ENCODE assay signal across 19 cellular contexts in the genomic region with DNA sequence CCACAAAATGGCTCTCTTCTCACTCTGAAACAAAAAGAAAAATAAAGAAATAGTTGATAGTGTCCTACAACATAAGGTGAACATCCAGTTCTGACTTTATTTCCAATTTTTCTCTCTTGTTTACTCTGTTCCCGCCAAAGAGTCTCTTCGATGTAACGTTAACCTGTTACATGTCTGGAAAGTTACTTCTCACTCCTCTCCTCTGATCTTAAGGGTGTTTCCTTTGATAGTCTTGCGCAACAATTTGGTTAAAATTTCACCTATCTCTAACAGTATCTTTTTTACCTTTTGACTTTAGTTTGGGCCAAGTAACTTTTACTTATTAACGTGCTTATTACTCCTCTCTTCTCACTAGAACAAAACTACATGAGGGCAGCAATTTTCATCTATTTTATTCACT.
DNase-seq lines count a peak whose midpoint lies in the region; ATAC-seq, FAIRE-seq and TF ChIP-seq lines count a peak whose summit lies in the region.
"Had no signal": no experiment of that assay in that cellular context is flagged by ENCODE, and none has a peak within 500 bp of the region (broad histone marks: within the 10 kb centered on the region; RNA-seq: fewer than 3 reads in every experiment).

No MANE protein-coding gene starts in this region.

- H3K4ac ChIP-seq in IMR-90 (ENCODE audit: low read depth, low read length) (no peak overlapping the region), H1 (replicated peaks; ENCODE audit: insufficient read length, low read depth, low read length) (no peak overlapping the region)

- H3K27me3 ChIP-seq in IMR-90 (ENCODE audit: control insufficient read depth, insufficient read depth, low read length): no peaks in the 10 kb centered on the region
- no peaks in the 10 kb centered on the region for H3K27me3 ChIP-seq in H1 (replicated peaks in 1 of 4; ENCODE audit: control insufficient read depth in 3 of 4, extremely low read depth in 1 of 4, insufficient read depth in 3 of 4, low read length in 3 of 4)
- no peaks in the 10 kb centered on the region for H3K27me3 ChIP-seq in HepG2 (ENCODE audit: control insufficient read depth in 1 of 2, insufficient read depth in 2 of 2, low read length in 2 of 2)
- H3K27me3 ChIP-seq: BLaER1 treated with 17β-estradiol and CSF1 and Interleukin-3, amounts not matched to agents 10 nM and 100 nM had no signal

- H3K4me2 ChIP-seq in IMR-90 (ENCODE audit: low read depth, low read length): no peak overlapping the region
- no peak overlapping the region for H3K4me2 ChIP-seq in H1 (ENCODE audit: insufficient read depth in 1 of 2, low read depth in 2 of 2, low read length in 2 of 2)
- H3K4me2 ChIP-seq in HepG2 (ENCODE audit: low read depth, low read length): no peak overlapping the region
- H3K4me2 ChIP-seq: BLaER1 treated with 17β-estradiol and CSF1 and Interleukin-3, amounts not matched to agents 10 nM and 100 nM had no signal

- in situ Hi-C loops in Caki2 (cut with HindIII; ENCODE audit: low pct_unique_long_range_greater_than_20kb, low sequenced_read_pairs): no loop called here
- in situ Hi-C loops in IMR-90 (cut with MboI; ENCODE audit: low sequenced_read_pairs): no loop called here
- in situ Hi-C loops in HepG2 (cut with HindIII; ENCODE audit: extremely low pct_ligation_motif_present, low pct_unique_long_range_greater_than_20kb): no loop called here

- ATAC-seq in IMR-90 (ENCODE audit: low read depth) (no peak), HepG2 (no peak), GM21825 (IDR thresholded peaks at IDR 0.05; ENCODE audit: unreplicated experiment) (no peak)

- intact Hi-C loops in IMR-90 (cut with micrococcal nuclease): no loop called here
- intact Hi-C loops in HepG2 (cut with micrococcal nuclease; ENCODE audit: unreplicated experiment): no loop called here

- H2BK15ac ChIP-seq in IMR-90 (ENCODE audit: low read depth, low read length) (no peak overlapping the region), H1 (ENCODE audit: low read length) (no peak overlapping the region)

- H4K20me1 ChIP-seq in IMR-90 (ENCODE audit: insufficient read depth, low read length) (no peaks in the 10 kb centered on the region), H1 (replicated peaks in 1 of 2; ENCODE audit: control insufficient read depth in 1 of 2, insufficient read depth in 2 of 2, low read length in 2 of 2) (no peaks in the 10 kb centered on the region), HepG2 (ENCODE audit: insufficient read depth, low read length) (no peaks in the 10 kb centered on the region)
- H4K20me1 ChIP-seq: BLaER1 treated with 17β-estradiol and CSF1 and Interleukin-3, amounts not matched to agents 10 nM and 100 nM had no signal

- H2BK5ac ChIP-seq in IMR-90 (ENCODE audit: low read depth, low read length, poor library complexity, severe bottlenecking) (no peak overlapping the region), H1 (ENCODE audit: low read depth, low read length) (no peak overlapping the region)

- WGBS in IMR-90 (ENCODE audit: extremely low coverage in 2 of 2, insufficient read length in 1 of 2), 2 experiments: no CpG with 5 or more reads among the region's 5 CpGs
- 94% methylated on average over 5 of the region's 5 CpGs; no CpG with 5 or more reads in 1 of the 2 experiments for WGBS in H1 (ENCODE audit: extremely low coverage in 1 of 2, insufficient coverage in 1 of 2, insufficient read length in 1 of 2, insufficient replicate concordance in 2 of 2, low coverage in 1 of 2, low lambda C conversion rate in 2 of 2, missing lambda C conversion rate in 1 of 2), 2 experiments
- WGBS in HepG2 (ENCODE audit: low lambda C conversion rate): 0% methylated on average over 5 of the region's 5 CpGs

- H2BK20ac ChIP-seq in IMR-90 (ENCODE audit: low read depth, low read length) (no peak overlapping the region), H1 (ENCODE audit: low read length) (no peak overlapping the region)

- no peaks in the 10 kb centered on the region for H3K9me1 ChIP-seq in IMR-90 (ENCODE audit: insufficient read depth, low read length)

- TF ChIP-seq CTCF in IMR-90 (conservative IDR thresholded peaks at IDR 0.05; ENCODE audit: low read depth, low read length) (no peak), H1 (IDR thresholded peaks at IDR 0.05; ENCODE audit: control extremely low read depth in 1 of 3, insufficient read depth in 1 of 3, low read depth in 1 of 3, low read length in 3 of 3) (no peak), HepG2 (CRISPR knock-in tag; IDR thresholded peaks at IDR 0.05) (no peak)

- H3K14ac ChIP-seq in IMR-90 (replicated peaks; ENCODE audit: low read depth, low read length) (no peak overlapping the region), H1 (ENCODE audit: insufficient read length) (no peak overlapping the region)

- TF ChIP-seq EP300 in H1 (IDR thresholded peaks at IDR 0.05; ENCODE audit: borderline replicate concordance in 1 of 2, low read depth in 2 of 2, low read length in 2 of 2): no peak
- TF ChIP-seq EP300 in HepG2 (IDR thresholded peaks at IDR 0.05; ENCODE audit: low read depth in 2 of 2, low read length in 2 of 2): no peak
- no peak for TF ChIP-seq EP300 in HepG2 (CRISPR knock-in tag; IDR thresholded peaks at IDR 0.05; ENCODE audit: borderline replicate concordance)

- H3K18ac ChIP-seq in IMR-90 (ENCODE audit: low read depth, low read length) (no peak overlapping the region), H1 (ENCODE audit: extremely low read depth, low read length) (no peak overlapping the region)

- no peak for TF ChIP-seq POLR2A in IMR-90 (IDR thresholded peaks at IDR 0.05; ENCODE audit: low read depth, low read length)
- no peak for TF ChIP-seq POLR2A in H1 (IDR thresholded peaks at IDR 0.05; ENCODE audit: control extremely low read depth in 1 of 2, low read depth in 2 of 2, low read length in 2 of 2)
- TF ChIP-seq POLR2A in HepG2 (IDR thresholded peaks at IDR 0.05; ENCODE audit: insufficient read depth in 1 of 2, low read depth in 2 of 2, low read length in 2 of 2): no peak

- no peaks in the 10 kb centered on the region for H3K79me1 ChIP-seq in IMR-90 (ENCODE audit: low read depth in 1 of 2, low read length in 2 of 2)
- H3K79me1 ChIP-seq in H1 (ENCODE audit: low read depth, low read length): no peaks in the 10 kb centered on the region

- CTCF ChIA-PET in IMR-90 (lab: Yijun Ruan, JAX): no interaction called here
- CTCF ChIA-PET in H1 (lab: Charles Lee; ENCODE audit: partially characterized antibody): no interaction called here
- CTCF ChIA-PET in HepG2 (lab: Yijun Ruan, JAX; ENCODE audit: low intra/inter-chr PET ratio, low total read pairs): no interaction called here

- no peaks in the 10 kb centered on the region for H3K23me2 ChIP-seq in H1 (ENCODE audit: low read depth, low read length)

- H3K36me3 ChIP-seq in IMR-90 (ENCODE audit: control insufficient read depth, insufficient read depth, low read length) (no peaks in the 10 kb centered on the region), H1 (ENCODE audit: control insufficient read depth in 2 of 4, insufficient read depth in 4 of 4, low read length in 3 of 4) (no peaks in the 10 kb centered on the region), HepG2 (replicated peaks in 1 of 2; ENCODE audit: control insufficient read depth in 1 of 2, insufficient read depth in 2 of 2, low read length in 2 of 2) (no peaks in the 10 kb centered on the region)
- H3K36me3 ChIP-seq: BLaER1 treated with 17β-estradiol and CSF1 and Interleukin-3, amounts not matched to agents 10 nM and 100 nM had no signal

- H3K27ac ChIP-seq in IMR-90 (ENCODE audit: insufficient read depth, low read length) (no peak overlapping the region), H1 (ENCODE audit: low read depth, low read length) (no peak overlapping the region), HepG2 (ENCODE audit: extremely low read length, insufficient read depth, low read length) (no peak overlapping the region)
- H3K27ac ChIP-seq: BLaER1 treated with 17β-estradiol and CSF1 and Interleukin-3, amounts not matched to agents 10 nM and 100 nM; GM23248 had no signal

- no peaks in the 10 kb centered on the region for H3K9me3 ChIP-seq in IMR-90 (ENCODE audit: control insufficient read depth, insufficient read depth, low read length)
- H3K9me3 ChIP-seq in H1 (ENCODE audit: insufficient read depth in 2 of 2, low read depth in 1 of 2, low read length in 1 of 2): no peaks in the 10 kb centered on the region
- H3K9me3 ChIP-seq in HepG2 (ENCODE audit: low read length): no peaks in the 10 kb centered on the region
- H3K9me3 ChIP-seq: BLaER1 treated with 17β-estradiol and CSF1 and Interleukin-3, amounts not matched to agents 10 nM and 100 nM had no signal

- H3K9ac ChIP-seq in IMR-90 (ENCODE audit: low read depth, low read length) (no peak overlapping the region), H1 (replicated peaks in 1 of 4; ENCODE audit: extremely low read depth in 1 of 4, low read depth in 3 of 4, low read length in 3 of 4) (no peak overlapping the region), HepG2 (ENCODE audit: insufficient read depth, low read depth, low read length) (no peak overlapping the region)
- H3K9ac ChIP-seq: BLaER1 treated with 17β-estradiol and CSF1 and Interleukin-3, amounts not matched to agents 10 nM and 100 nM; GM23248 had no signal

- no peak overlapping the region for H4K91ac ChIP-seq in IMR-90 (ENCODE audit: insufficient read depth, low read depth, low read length)
- H4K91ac ChIP-seq in H1 (replicated peaks; ENCODE audit: insufficient read length, low read length): no peak overlapping the region

- H4K5ac ChIP-seq in IMR-90 (ENCODE audit: low read depth, low read length) (no peak overlapping the region), H1 (ENCODE audit: insufficient read length, low read depth, low read length) (no peak overlapping the region)

- H3K23ac ChIP-seq in IMR-90 (ENCODE audit: low read depth, low read length) (no peak overlapping the region), H1 (ENCODE audit: insufficient read length) (no peak overlapping the region)

- DNase-seq in Caki2 (ENCODE audit: low read depth): peak; percentile 22
- DNase-seq in IMR-90: no peak
- DNase-seq in H1 (ENCODE audit: low read depth in 1 of 2, low spot score in 2 of 2): no peak
- DNase-seq in HepG2 (ENCODE audit: low spot score): no peak
- no peak for DNase-seq in NCI-H446 treated with DMSO at 0.1 percent for 48 hours (lab: John Stamatoyannopoulos, UW)
- no peak for DNase-seq in cerebellar cortex (ENCODE audit: low spot score)
- DNase-seq in NCI-H1105 treated with DMSO at 0.1 percent for 48 hours (lab: John Stamatoyannopoulos, UW): no peak
- DNase-seq: 8988T; ACHN; CD4-positive, CD25-positive, alpha-beta regulatory T cell; DMS153; DND-41; GDM1; GM23248; H9 had no signal

- no peaks in the 10 kb centered on the region for H3K79me2 ChIP-seq in H1 (ENCODE audit: control insufficient read depth in 1 of 2, insufficient read depth in 2 of 2, low read length in 2 of 2)
- H3K79me2 ChIP-seq in HepG2 (ENCODE audit: insufficient read depth, low read length): no peaks in the 10 kb centered on the region

- no peak overlapping the region for H2AK9ac ChIP-seq in IMR-90 (replicated peaks; ENCODE audit: low read depth, low read length, poor library complexity)

- no peak for FAIRE-seq in H1 (lab: Jason Lieb, UNC)
- no peak for FAIRE-seq in HepG2 (lab: Jason Lieb, UNC)
- FAIRE-seq: GM12892, GM19239 had no signal

- dilution Hi-C loops in IMR-90 (cut with HindIII; ENCODE audit: low sequenced_read_pairs, unreplicated experiment): no loop called here

- H4K8ac ChIP-seq in IMR-90 (ENCODE audit: low read depth in 2 of 2, low read length in 2 of 2) (no peak overlapping the region), H1 (ENCODE audit: extremely low read depth, insufficient read depth, low read length) (no peak overlapping the region)

- H2BK12ac ChIP-seq in H1 (ENCODE audit: low read depth, low read length): no peak overlapping the region

- H2AFZ ChIP-seq in IMR-90 (replicated peaks; ENCODE audit: low read length, poor library complexity) (no peak overlapping the region), H1 (ENCODE audit: low read length) (peak overlapping the region; percentile 48; the same call in 1 of the 2 replicates), HepG2 (ENCODE audit: low read length) (no peak overlapping the region)
- H2AFZ ChIP-seq: GM23248 had no signal

- no peak for TF ChIP-seq RAD21 in IMR-90 (IDR thresholded peaks at IDR 0.05; ENCODE audit: low read length)
- no peak for TF ChIP-seq RAD21 in H1 (IDR thresholded peaks at IDR 0.05 in 1 of 2, conservative IDR thresholded peaks at IDR 0.05 in 1 of 2; ENCODE audit: low read depth in 2 of 2, low read length in 2 of 2)
- TF ChIP-seq RAD21 in HepG2 (CRISPR knock-in tag; IDR thresholded peaks at IDR 0.05): no peak

- H2BK120ac ChIP-seq in IMR-90 (ENCODE audit: low read depth, low read length): no peak overlapping the region
- no peak overlapping the region for H2BK120ac ChIP-seq in H1 (replicated peaks; ENCODE audit: low read depth, low read length)

- H2AK5ac ChIP-seq in IMR-90 (ENCODE audit: low read depth, low read length): no peak overlapping the region
- H2AK5ac ChIP-seq in H1 (ENCODE audit: low read depth, low read length): no peak overlapping the region

- H3K56ac ChIP-seq in IMR-90 (ENCODE audit: extremely low read depth, insufficient read depth, low read length): no peak overlapping the region
- no peak overlapping the region for H3K56ac ChIP-seq in H1 (replicated peaks; ENCODE audit: insufficient read length, low read depth, low read length)

- POLR2A ChIA-PET in IMR-90 (lab: Charles Lee; ENCODE audit: unreplicated experiment): no interaction called here
- POLR2A ChIA-PET in H1 (lab: Charles Lee; ENCODE audit: partially characterized antibody): no interaction called here
- POLR2A ChIA-PET in HepG2 (lab: Yijun Ruan, JAX): no interaction called here

- H3K4me3 ChIP-seq in IMR-90 (ENCODE audit: insufficient read depth, low read depth, low read length) (no peak overlapping the region), H1 (ENCODE audit: extremely low read depth in 1 of 4, insufficient read depth in 2 of 4, low read depth in 3 of 4, low read length in 4 of 4) (no peak overlapping the region), HepG2 (replicated peaks in 1 of 3; ENCODE audit: insufficient read depth in 1 of 3, low read depth in 2 of 3, low read length in 3 of 3) (no peak overlapping the region)
- H3K4me3 ChIP-seq: BLaER1 treated with 17β-estradiol and CSF1 and Interleukin-3, amounts not matched to agents 10 nM and 100 nM; GM23248 had no signal

- H3K4me1 ChIP-seq in IMR-90 (ENCODE audit: control insufficient read depth, insufficient read depth, low read length) (no peaks in the 10 kb centered on the region), H1 (replicated peaks in 1 of 4; ENCODE audit: control insufficient read depth in 3 of 4, insufficient read depth in 4 of 4, low read length in 3 of 4) (no peaks in the 10 kb centered on the region), HepG2 (ENCODE audit: insufficient read depth, low read length) (0 out of 2 replicates have a peak, but pooled peaks cover 6% of the 10 kb centered on the region)
- H3K4me1 ChIP-seq: BLaER1 treated with 17β-estradiol and CSF1 and Interleukin-3, amounts not matched to agents 10 nM and 100 nM had no signal

- BruUV-seq in IMR-90 (replicated peaks; lab: Mats Ljungman, UMichigan) (no TSS peak), HepG2 (replicated peaks; lab: Mats Ljungman, UMichigan) (no TSS peak)
